ENCODE assay signal across 34 cellular contexts in the genomic region with DNA sequence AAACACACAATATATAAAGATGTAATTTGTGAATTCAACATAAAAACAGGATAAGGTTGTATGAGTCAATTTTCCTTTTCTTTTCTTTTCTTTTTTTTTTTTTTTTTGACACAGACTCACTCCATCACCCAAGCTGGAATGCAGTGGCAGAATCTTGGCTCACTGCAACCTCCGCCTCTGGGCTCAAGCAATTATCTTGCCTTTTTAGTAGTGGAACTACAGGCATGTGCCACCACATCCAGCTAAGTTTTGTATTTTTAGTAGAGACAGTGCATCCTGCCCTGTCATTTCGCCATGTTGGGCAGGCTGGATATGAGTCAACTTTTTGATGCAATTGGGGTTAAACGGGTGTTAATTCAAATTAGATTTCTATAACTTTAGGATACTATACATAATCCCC. TPM values are rescaled to one million over a fixed set of nuclear protein-coding genes. Genes with fewer than 3 reads are reported as not detected.
"Had no signal": no experiment of that assay in that cellular context is flagged by ENCODE, and none has a peak within 500 bp of the region (broad histone marks: within the 10 kb centered on the region; RNA-seq: fewer than 3 reads in every experiment).

No MANE protein-coding gene starts in this region.

- DNase-seq: activated B cell treated with CpG ODN at 0.5 μM for 24 hours; activated CD4-positive, alpha-beta memory T cell treated with anti-CD3 and anti-CD28 coated beads for 36 hours; activated CD4-positive, alpha-beta T cell treated with anti-CD3 and anti-CD28 coated beads for 4 hours; activated CD4-positive, alpha-beta T cell treated with anti-CD3 and anti-CD28 coated beads, Interleukin-2, amount 50 U/mL, for 1 hour; activated CD4-positive, CD25-positive, alpha-beta regulatory T cell treated with anti-CD3 and anti-CD28 coated beads, Interleukin-2, amount 50 U/mL, for 72 hours; activated CD8-positive, alpha-beta memory T cell treated with anti-CD3 and anti-CD28 coated beads, Interleukin-2, amount 50 U/mL, for 4 hours; activated effector memory CD4-positive, alpha-beta T cell treated with Interleukin-2 at 50 U/mL for 16 hours; activated naive CD4-positive, alpha-beta T cell treated with anti-CD3 and anti-CD28 coated beads, Interleukin-2, amount 10 ng/mL, durations not matched to agents 7 days and 5 days; activated naive CD8-positive, alpha-beta T cell treated with anti-CD3 and anti-CD28 coated beads, Interleukin-2, amount 50 U/mL, for 24 hours; activated T-cell treated with anti-CD3 and anti-CD28 coated beads for 4 hours; activated T-cell treated with anti-CD3 and anti-CD28 coated beads, Interleukin-2, amount 50 U/mL, for 4 hours; anterior cingulate cortex; caudate nucleus; cerebellar nuclear complex; NCI-H1105; NCI-H1417 treated with DMSO at 0.1 percent for 48 hours; NCI-H187 treated with DMSO at 0.1 percent for 48 hours; NCI-H2081; NCI-H2171 treated with DMSO at 0.1 percent for 48 hours; NCI-H345; NCI-H524 treated with DMSO at 0.1 percent for 48 hours; RPMI8226; SHP77 treated with DMSO at 0.1 percent for 48 hours; SK-N-SH had no signal

- H3K27me3 Mint-ChIP-seq: activated naive CD4-positive, alpha-beta T cell treated with anti-CD3 and anti-CD28 coated beads, Interleukin-2, amount 10 ng/mL, durations not matched to agents 7 days and 5 days had no signal

- H3K9me3 Mint-ChIP-seq: activated naive CD4-positive, alpha-beta T cell treated with anti-CD3 and anti-CD28 coated beads, Interleukin-2, amount 10 ng/mL, durations not matched to agents 7 days and 5 days; activated T-helper 1 cell treated with anti-CD3 and anti-CD28 coated beads, Interleukin-12 subunit alpha, Interleukin-12 subunit beta, Interleukin-2, Interleukin-4 antibody, amounts not matched to agents 30 ng/mL and 10 ng/mL and 1 ng/mL, durations not matched to agents 14 hours and 24 hours and 36 hours; T-helper 2 cell treated with Interferon-gamma antibody and Interleukin-4, amounts not matched to agents 5 μg/mL and 100 μg/mL, for 36 hours had no signal

- H3K4me1 ChIP-seq: SJSA1 had no signal

- FAIRE-seq: bronchial epithelial cell had no signal

- H3K4me3 Mint-ChIP-seq: activated B cell treated with CpG ODN at 0.5 μM for 24 hours; activated CD4-positive, alpha-beta memory T cell treated with anti-CD3 and anti-CD28 coated beads for 36 hours; activated naive CD4-positive, alpha-beta T cell treated with anti-CD3 and anti-CD28 coated beads, Interleukin-2, amount 10 ng/mL, durations not matched to agents 7 days and 5 days; activated naive CD8-positive, alpha-beta T cell; activated naive CD8-positive, alpha-beta T cell treated with anti-CD3 and anti-CD28 coated beads, Interleukin-2, amount 50 U/mL, for 24 hours; activated T-cell treated with anti-CD3 and anti-CD28 coated beads, Interleukin-2, amount 50 U/mL, for 4 hours; activated T-helper 1 cell treated with anti-CD3 and anti-CD28 coated beads, Interleukin-12 subunit alpha, Interleukin-12 subunit beta, Interleukin-2, Interleukin-4 antibody, amounts not matched to agents 30 ng/mL and 10 ng/mL and 1 ng/mL, durations not matched to agents 14 hours and 24 hours and 36 hours; T-helper 1 cell treated with Interleukin-12 subunit alpha and Interleukin-12 subunit beta and Interleukin-4 antibody, amounts not matched to agents 30 μg/mL and 1 μg/mL, for 36 hours; T-helper 2 cell treated with Interferon-gamma antibody and Interleukin-4, amounts not matched to agents 5 μg/mL and 100 μg/mL, for 36 hours had no signal

- H3K27ac ChIP-seq: SJSA1 had no signal

- H3K4me1 Mint-ChIP-seq: activated B cell treated with CpG ODN at 0.5 μM for 24 hours; activated naive CD4-positive, alpha-beta T cell treated with anti-CD3 and anti-CD28 coated beads, Interleukin-2, amount 10 ng/mL, durations not matched to agents 7 days and 5 days; activated naive CD8-positive, alpha-beta T cell treated with anti-CD3 and anti-CD28 coated beads, Interleukin-2, amount 50 U/mL, for 24 hours had no signal

- H3K36me3 ChIP-seq: SJSA1 had no signal

- H3K9me3 ChIP-seq: SJSA1, SK-N-SH had no signal

- ATAC-seq: activated naive CD8-positive, alpha-beta T cell treated with anti-CD3 and anti-CD28 coated beads, Interleukin-2, amount 50 U/mL, for 24 hours; activated T-cell treated with anti-CD3 and anti-CD28 coated beads, Interleukin-2, amount 50 U/mL, for 4 hours; K562; Panc1 had no signal

- H3K27me3 ChIP-seq: SJSA1 had no signal

- H3K4me2 ChIP-seq: SK-N-SH had no signal

- H3K36me3 Mint-ChIP-seq: activated CD4-positive, alpha-beta memory T cell treated with anti-CD3 and anti-CD28 coated beads for 36 hours had no signal

- H3K9ac ChIP-seq: SK-N-SH had no signal

- H3K4me3 ChIP-seq: K562, SJSA1 had no signal

- H3K27ac Mint-ChIP-seq: activated B cell treated with CpG ODN at 0.5 μM for 24 hours; activated CD4-positive, alpha-beta memory T cell treated with anti-CD3 and anti-CD28 coated beads for 36 hours; activated naive CD4-positive, alpha-beta T cell treated with anti-CD3 and anti-CD28 coated beads, Interleukin-2, amount 10 ng/mL, durations not matched to agents 7 days and 5 days; activated naive CD8-positive, alpha-beta T cell; activated naive CD8-positive, alpha-beta T cell treated with anti-CD3 and anti-CD28 coated beads, Interleukin-2, amount 50 U/mL, for 24 hours; activated T-helper 1 cell treated with anti-CD3 and anti-CD28 coated beads, Interleukin-12 subunit alpha, Interleukin-12 subunit beta, Interleukin-2, Interleukin-4 antibody, amounts not matched to agents 30 ng/mL and 10 ng/mL and 1 ng/mL, durations not matched to agents 14 hours and 24 hours and 36 hours; T-helper 1 cell treated with Interleukin-12 subunit alpha and Interleukin-12 subunit beta and Interleukin-4 antibody, amounts not matched to agents 30 μg/mL and 1 μg/mL, for 36 hours; T-helper 2 cell treated with Interferon-gamma antibody and Interleukin-4, amounts not matched to agents 5 μg/mL and 100 μg/mL, for 36 hours had no signal

RNA-seq across cellular contexts. Expression of gene SPRR2B, which starts 10.3 kb away (rescaled TPM):
- total RNA-seq: activated B cell treated with CpG ODN at 0.5 μM for 24 hours; activated CD4-positive, alpha-beta memory T cell treated with anti-CD3 and anti-CD28 coated beads for 36 hours; activated T-cell treated with anti-CD3 and anti-CD28 coated beads, Interleukin-2, amount 50 U/mL, for 4 hours; activated T-helper 1 cell treated with anti-CD3 and anti-CD28 coated beads, Interleukin-12 subunit alpha, Interleukin-12 subunit beta, Interleukin-2, Interleukin-4 antibody, amounts not matched to agents 30 ng/mL and 10 ng/mL and 1 ng/mL, durations not matched to agents 14 hours and 24 hours and 36 hours; bronchial epithelial cell; K562; M059J; NCI-H460; SJSA1 had no signal

RNA-seq across cellular contexts. Expression of gene SPRR2E, which starts 12.6 kb away (rescaled TPM):
- total RNA-seq: activated B cell treated with CpG ODN at 0.5 μM for 24 hours; activated CD4-positive, alpha-beta memory T cell treated with anti-CD3 and anti-CD28 coated beads for 36 hours; activated T-cell treated with anti-CD3 and anti-CD28 coated beads, Interleukin-2, amount 50 U/mL, for 4 hours; activated T-helper 1 cell treated with anti-CD3 and anti-CD28 coated beads, Interleukin-12 subunit alpha, Interleukin-12 subunit beta, Interleukin-2, Interleukin-4 antibody, amounts not matched to agents 30 ng/mL and 10 ng/mL and 1 ng/mL, durations not matched to agents 14 hours and 24 hours and 36 hours; K562; M059J; NCI-H460; SJSA1 had no signal

RNA-seq across cellular contexts. Expression of gene SPRR2A, which starts 24.4 kb away (rescaled TPM):
- total RNA-seq: activated B cell treated with CpG ODN at 0.5 μM for 24 hours; activated CD4-positive, alpha-beta memory T cell treated with anti-CD3 and anti-CD28 coated beads for 36 hours; activated T-cell treated with anti-CD3 and anti-CD28 coated beads, Interleukin-2, amount 50 U/mL, for 4 hours; activated T-helper 1 cell treated with anti-CD3 and anti-CD28 coated beads, Interleukin-12 subunit alpha, Interleukin-12 subunit beta, Interleukin-2, Interleukin-4 antibody, amounts not matched to agents 30 ng/mL and 10 ng/mL and 1 ng/mL, durations not matched to agents 14 hours and 24 hours and 36 hours; K562; M059J; NCI-H460; SJSA1 had no signal

RNA-seq across cellular contexts. Expression of gene SPRR2F, which starts 31.6 kb away (rescaled TPM):
- total RNA-seq: activated B cell treated with CpG ODN at 0.5 μM for 24 hours; activated CD4-positive, alpha-beta memory T cell treated with anti-CD3 and anti-CD28 coated beads for 36 hours; activated T-cell treated with anti-CD3 and anti-CD28 coated beads, Interleukin-2, amount 50 U/mL, for 4 hours; activated T-helper 1 cell treated with anti-CD3 and anti-CD28 coated beads, Interleukin-12 subunit alpha, Interleukin-12 subunit beta, Interleukin-2, Interleukin-4 antibody, amounts not matched to agents 30 ng/mL and 10 ng/mL and 1 ng/mL, durations not matched to agents 14 hours and 24 hours and 36 hours; bronchial epithelial cell; M059J; NCI-H460; SJSA1 had no signal

RNA-seq across cellular contexts. Expression of gene SPRR2D, which starts 40.8 kb away (rescaled TPM):
- total RNA-seq: activated B cell treated with CpG ODN at 0.5 μM for 24 hours; activated CD4-positive, alpha-beta memory T cell treated with anti-CD3 and anti-CD28 coated beads for 36 hours; activated T-cell treated with anti-CD3 and anti-CD28 coated beads, Interleukin-2, amount 50 U/mL, for 4 hours; activated T-helper 1 cell treated with anti-CD3 and anti-CD28 coated beads, Interleukin-12 subunit alpha, Interleukin-12 subunit beta, Interleukin-2, Interleukin-4 antibody, amounts not matched to agents 30 ng/mL and 10 ng/mL and 1 ng/mL, durations not matched to agents 14 hours and 24 hours and 36 hours; M059J; NCI-H460; SJSA1 had no signal
